20 cellular contexts compared by ENCODE assay signal in the genomic region with DNA sequence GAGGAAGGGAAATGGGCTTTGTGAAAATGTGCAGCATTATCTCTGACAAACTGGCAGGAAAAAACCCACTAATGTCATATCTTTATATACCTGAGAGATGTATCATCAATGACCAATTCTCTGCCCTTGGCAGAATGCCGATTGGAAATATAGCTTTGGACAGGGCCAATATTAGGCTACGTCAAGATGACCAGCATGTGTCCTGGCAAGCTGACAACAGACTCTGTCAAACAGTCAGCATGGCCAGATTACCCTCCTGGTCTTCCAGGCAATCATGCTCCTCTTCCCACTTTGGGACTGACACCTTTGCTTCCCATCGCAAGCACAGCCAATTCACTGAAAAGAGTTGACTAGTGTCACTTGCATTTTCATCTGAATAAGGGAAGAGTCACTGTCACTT. TPM values are rescaled to one million over a fixed set of nuclear protein-coding genes. Genes with fewer than 3 reads are reported as not detected.
A peak's percentile ranks its signal among the peaks of the same experiment; 100 is the strongest.
DNase-seq lines count a peak whose midpoint lies in the region; ATAC-seq, FAIRE-seq and TF ChIP-seq lines count a peak whose summit lies in the region.
"Had no signal": no experiment of that assay in that cellular context is flagged by ENCODE, and none has a peak within 500 bp of the region (broad histone marks: within the 10 kb centered on the region; RNA-seq: fewer than 3 reads in every experiment).

No MANE protein-coding gene starts in this region.

- TF ChIP-seq CTCF in brain microvascular endothelial cell (IDR thresholded peaks at IDR 0.05; ENCODE audit: low read depth, low read length, missing control alignments) (no peak), hepatocyte (IDR thresholded peaks at IDR 0.05; ENCODE audit: poor library complexity) (no peak), lower lobe of right lung (IDR thresholded peaks at IDR 0.05) (no peak)

- H3K4me2 ChIP-seq in hepatocyte: peak overlapping the region; percentile 5
- H3K4me2 ChIP-seq: SK-N-SH had no signal

- peaks cover 17% of the 10 kb centered on the region for H3K79me2 ChIP-seq in hepatocyte

- no peaks in the 10 kb centered on the region for H3K9me2 ChIP-seq in hepatocyte (replicated peaks; ENCODE audit: insufficient read depth)
- H3K9me2 ChIP-seq: SK-N-SH had no signal

- no peak for ATAC-seq in lower lobe of right lung
- ATAC-seq: K562 had no signal

- H3K36me3 ChIP-seq in brain microvascular endothelial cell (replicated peaks): peaks cover 2% of the 10 kb centered on the region
- no peaks in the 10 kb centered on the region for H3K36me3 ChIP-seq in hepatocyte (replicated peaks; ENCODE audit: insufficient read depth, low read depth)
- H3K36me3 ChIP-seq in lower lobe of right lung: no peaks in the 10 kb centered on the region
- H3K36me3 ChIP-seq: BE2C, HAP-1 had no signal

- no peaks in the 10 kb centered on the region for H3K9me3 ChIP-seq in hepatocyte (ENCODE audit: low read depth)
- H3K9me3 ChIP-seq in lower lobe of right lung: no peaks in the 10 kb centered on the region
- H3K9me3 ChIP-seq: BE2C, HAP-1, SK-N-SH had no signal

- H3K27ac ChIP-seq in brain microvascular endothelial cell (peak overlapping the region; percentile 7), hepatocyte (no peak overlapping the region), lower lobe of right lung (no peak overlapping the region)
- H3K27ac ChIP-seq: 22Rv1 had no signal

- intact Hi-C loops in lower lobe of right lung (cut with DNase I): no loop called here

- FAIRE-seq in HTR-8/SVneo (lab: Jason Lieb, UNC): peak; percentile 28
- FAIRE-seq: K562 had no signal

- WGBS in hepatocyte (ENCODE audit: low lambda C conversion rate, missing lambda C conversion rate): 66% methylated on average over 3 of the region's 3 CpGs

- H3K4me3 ChIP-seq in brain microvascular endothelial cell (ENCODE audit: low read depth, low read length) (no peak overlapping the region), hepatocyte (no peak overlapping the region), lower lobe of right lung (no peak overlapping the region)
- H3K4me3 ChIP-seq: HAP-1, K562 had no signal

- in situ Hi-C loops in brain microvascular endothelial cell (cut with HindIII; ENCODE audit: low pct_ligation_motif_present, low sequenced_read_pairs) (no loop called here), G401 (cut with HindIII; ENCODE audit: low sequenced_read_pairs) (no loop called here)

- peak; percentile 32 for DNase-seq in NCI-H146 (lab: John Stamatoyannopoulos, UW)
- DNase-seq in NCI-H146 treated with DMSO at 0.1 percent for 48 hours (lab: John Stamatoyannopoulos, UW; ENCODE audit: unreplicated experiment): no peak
- DNase-seq in HTR-8/SVneo (ENCODE audit: insufficient read length, low spot score): no peak
- DNase-seq in brain microvascular endothelial cell: no peak
- DNase-seq in hepatocyte (ENCODE audit: low spot score): no peak
- DNase-seq in lower lobe of right lung: no peak
- no peak for DNase-seq in NCI-H524 treated with DMSO at 0.1 percent for 48 hours (lab: John Stamatoyannopoulos, UW)
- no peak for DNase-seq in G401 (ENCODE audit: low spot score)
- DNase-seq: BE2C; Calu3; CD4-positive, alpha-beta T cell; DMS53; NCI-H1436; NCI-H2227 treated with DMSO at 0.1 percent for 48 hours; NCI-H526 treated with DMSO at 0.1 percent for 48 hours; SHP77; SK-N-SH had no signal

- H3K27me3 ChIP-seq in brain microvascular endothelial cell (replicated peaks) (no peaks in the 10 kb centered on the region), hepatocyte (no peaks in the 10 kb centered on the region), lower lobe of right lung (ENCODE audit: low read depth) (no peaks in the 10 kb centered on the region)
- H3K27me3 ChIP-seq: BE2C had no signal

- no peak overlapping the region for H2AFZ ChIP-seq in hepatocyte

- H4K20me1 ChIP-seq in hepatocyte (ENCODE audit: insufficient read depth, poor library complexity, severe bottlenecking): no peaks in the 10 kb centered on the region

- H3K4me1 ChIP-seq in hepatocyte (ENCODE audit: insufficient read depth) (peaks cover 9% of the 10 kb centered on the region), lower lobe of right lung (peaks cover 7% of the 10 kb centered on the region)
- H3K4me1 ChIP-seq: BE2C, HAP-1 had no signal

RNA-seq across cellular contexts. Expression of a gene that starts 57.0 kb away (rescaled TPM):
- total RNA-seq in hepatocyte (52.1 and 56.5 TPM in 2 replicates), lower lobe of right lung (49.3 TPM)
- polyA plus RNA-seq in hepatocyte: 43.4 and 60.0 TPM in 2 replicates
- total RNA-seq in G401 (2014; rRNA removed; shearing (Covaris generic)): 16.3 and 39.7 TPM in 2 replicates
- total RNA-seq: CD4-positive, alpha-beta T cell had no signal
- polyA plus RNA-seq: K562 had no signal
